In the genomic region with DNA sequence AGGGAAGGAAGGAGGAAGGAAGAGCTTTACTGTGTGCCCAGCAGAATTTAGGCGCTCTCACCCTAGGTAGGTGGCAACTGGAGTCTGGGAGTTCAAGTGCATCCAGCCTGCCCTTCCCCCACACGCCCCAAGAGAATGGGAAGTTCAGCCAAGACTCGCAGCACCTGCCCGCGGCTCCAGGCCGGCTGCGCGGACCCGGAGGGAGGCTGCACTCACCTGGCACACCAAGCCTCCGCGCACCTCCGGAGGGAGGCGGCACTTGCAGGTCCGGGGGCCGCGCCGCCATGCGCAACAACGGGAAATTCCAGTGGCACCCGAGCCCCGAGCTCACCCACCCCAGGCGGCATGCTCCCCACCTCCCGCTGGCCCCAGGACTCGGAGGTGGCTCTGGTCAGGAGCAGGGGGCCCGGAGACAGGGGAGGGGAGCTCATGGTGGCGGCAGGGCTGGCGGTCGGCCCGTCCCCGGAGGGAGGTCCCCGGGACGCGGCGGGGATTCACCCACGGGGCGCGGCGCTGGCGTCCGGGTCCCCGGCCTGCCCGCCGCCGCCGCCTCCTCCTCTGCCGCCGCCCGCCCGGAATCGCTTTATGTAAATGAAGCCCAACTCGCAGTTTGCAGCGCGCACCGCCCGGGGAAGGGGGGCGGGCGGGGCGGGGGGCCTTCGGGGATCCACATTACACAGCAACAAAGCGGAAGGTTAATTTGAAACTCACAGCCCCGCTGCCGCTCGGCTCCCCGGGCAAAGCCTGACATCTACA, we compare ENCODE assay signal across 8 cellular contexts. TPM values are rescaled to one million over a fixed set of nuclear protein-coding genes. Genes with fewer than 3 reads are reported as not detected.
DNase-seq lines count a peak whose midpoint lies in the region; ATAC-seq and TF ChIP-seq lines count a peak whose summit lies in the region.

A gene with protein sequence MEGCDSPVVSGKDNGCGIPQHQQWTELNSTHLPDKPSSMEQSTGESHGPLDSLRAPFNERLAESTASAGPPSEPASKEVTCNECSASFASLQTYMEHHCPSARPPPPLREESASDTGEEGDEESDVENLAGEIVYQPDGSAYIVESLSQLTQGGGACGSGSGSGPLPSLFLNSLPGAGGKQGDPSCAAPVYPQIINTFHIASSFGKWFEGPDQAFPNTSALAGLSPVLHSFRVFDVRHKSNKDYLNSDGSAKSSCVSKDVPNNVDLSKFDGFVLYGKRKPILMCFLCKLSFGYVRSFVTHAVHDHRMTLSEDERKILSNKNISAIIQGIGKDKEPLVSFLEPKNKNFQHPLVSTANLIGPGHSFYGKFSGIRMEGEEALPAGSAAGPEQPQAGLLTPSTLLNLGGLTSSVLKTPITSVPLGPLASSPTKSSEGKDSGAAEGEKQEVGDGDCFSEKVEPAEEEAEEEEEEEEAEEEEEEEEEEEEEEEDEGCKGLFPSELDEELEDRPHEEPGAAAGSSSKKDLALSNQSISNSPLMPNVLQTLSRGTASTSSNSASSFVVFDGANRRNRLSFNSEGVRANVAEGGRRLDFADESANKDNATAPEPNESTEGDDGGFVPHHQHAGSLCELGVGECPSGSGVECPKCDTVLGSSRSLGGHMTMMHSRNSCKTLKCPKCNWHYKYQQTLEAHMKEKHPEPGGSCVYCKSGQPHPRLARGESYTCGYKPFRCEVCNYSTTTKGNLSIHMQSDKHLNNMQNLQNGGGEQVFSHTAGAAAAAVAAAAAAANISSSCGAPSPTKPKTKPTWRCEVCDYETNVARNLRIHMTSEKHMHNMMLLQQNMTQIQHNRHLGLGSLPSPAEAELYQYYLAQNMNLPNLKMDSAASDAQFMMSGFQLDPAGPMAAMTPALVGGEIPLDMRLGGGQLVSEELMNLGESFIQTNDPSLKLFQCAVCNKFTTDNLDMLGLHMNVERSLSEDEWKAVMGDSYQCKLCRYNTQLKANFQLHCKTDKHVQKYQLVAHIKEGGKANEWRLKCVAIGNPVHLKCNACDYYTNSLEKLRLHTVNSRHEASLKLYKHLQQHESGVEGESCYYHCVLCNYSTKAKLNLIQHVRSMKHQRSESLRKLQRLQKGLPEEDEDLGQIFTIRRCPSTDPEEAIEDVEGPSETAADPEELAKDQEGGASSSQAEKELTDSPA (N-terminal part only) (minus strand): TSS at position 593 of the 756 bp plus-strand sequence. CDS start 87,983 bp downstream, outside the sequence.

- H3K4me2 ChIP-seq in hepatocyte, result peak within 1 kb of the TSS; percentile 93

- H2AFZ ChIP-seq in hepatocyte, result peak within 1 kb of the TSS; percentile 51

- H3K36me3 ChIP-seq in BE2C (no peaks in the 10 kb centered on the region), hepatocyte (replicated peaks; ENCODE audit: insufficient read depth, low read depth) (no peaks in the 10 kb centered on the region)

- H3K79me2 ChIP-seq in hepatocyte, result peaks cover 94% of the 10 kb centered on the region

- peak; percentile 69 for DNase-seq in BE2C
- DNase-seq in NCI-H510A treated with DMSO at 0.1 percent for 48 hours (lab: John Stamatoyannopoulos, UW), result peak; percentile 43
- peak in 32 of 56 donors; percentile 24 to 72 (median 44) for DNase-seq in amygdala (lab: John Stamatoyannopoulos, UW)
- DNase-seq in hepatocyte (ENCODE audit: low spot score), result peak; percentile 83
- no peak for DNase-seq in renal cortical epithelial cell (ENCODE audit: low read depth)
- no peak for DNase-seq in stimulated activated naive CD4-positive, alpha-beta T cell treated with Interleukin-2 at 50 U/mL for 16 hours (lab: John Stamatoyannopoulos, UW)

- whole genome bisulfite sequencing in hepatocyte (ENCODE audit: low lambda C conversion rate, missing lambda C conversion rate), result 3% methylated on average over 26 of the region's 64 CpGs

- peak within 1 kb of the TSS; percentile 98 for H3K27ac ChIP-seq in hepatocyte

- no peaks in the 10 kb centered on the region for H3K9me3 ChIP-seq in BE2C
- H3K9me3 ChIP-seq in hepatocyte (ENCODE audit: low read depth), result no peaks in the 10 kb centered on the region

- ATAC-seq in GM18511 (IDR thresholded peaks at IDR 0.05; ENCODE audit: unreplicated experiment) (peak; percentile 84), HG02943 (IDR thresholded peaks at IDR 0.05; ENCODE audit: low read depth, unreplicated experiment) (peak; percentile 86)

- H3K4me3 ChIP-seq in BE2C (ENCODE audit: low read depth, low read length), result peak within 1 kb of the TSS; percentile 60
- peak within 1 kb of the TSS; percentile 86 for H3K4me3 ChIP-seq in hepatocyte

- H3K4me1 ChIP-seq in BE2C (peaks cover 63% of the 10 kb centered on the region), hepatocyte (ENCODE audit: insufficient read depth) (peaks cover 85% of the 10 kb centered on the region)

- peaks cover 3% of the 10 kb centered on the region for H4K20me1 ChIP-seq in hepatocyte (ENCODE audit: insufficient read depth, poor library complexity, severe bottlenecking)

- peak; percentile 14; the same call in 1 of the 2 replicates for TF ChIP-seq CTCF in BE2C (IDR thresholded peaks at IDR 0.05; ENCODE audit: low read depth, low read length)
- TF ChIP-seq CTCF in hepatocyte (IDR thresholded peaks at IDR 0.05; ENCODE audit: poor library complexity), result peak; percentile 39

- H3K9me2 ChIP-seq in hepatocyte (replicated peaks; ENCODE audit: insufficient read depth), result no peaks in the 10 kb centered on the region

- H3K27me3 ChIP-seq in BE2C (no peaks in the 10 kb centered on the region), hepatocyte (no peaks in the 10 kb centered on the region)

RNA-seq across cellular contexts. Expression of the gene that starts here (rescaled TPM):
- polyA plus RNA-seq in BE2C (2012; ENCODE audit: insufficient read depth, insufficient read length, low read depth), result 14.5 TPM
- total RNA-seq in hepatocyte (11.5 and 11.6 TPM in 2 replicates), renal cortical epithelial cell (4.5 and 14.2 TPM in 2 replicates)
- 6.4 and 10.9 TPM in 2 replicates for polyA plus RNA-seq in hepatocyte

Comparison
In these comparisons a context has a peak if more than half of its experiments do, and no peak if none do; other contexts are left out.
1. DNase-seq: peak in BE2C (single experiment), NCI-H510A treated with DMSO at 0.1 percent for 48 hours (single experiment), amygdala (32 of 56) and hepatocyte (single experiment); none in renal cortical epithelial cell (single experiment) and stimulated activated naive CD4-positive, alpha-beta T cell treated with Interleukin-2 at 50 U/mL for 16 hours (single experiment).